In genomic region chr19:41363371-41363752, GRCh38 we compare ENCODE assay signal across 8 cellular contexts. TPM values are rescaled to one million over a fixed set of nuclear protein-coding genes. Genes with fewer than 3 reads are reported as not detected.
A peak's percentile ranks its signal among the peaks of the same experiment; 100 is the strongest.
DNase-seq lines count a peak whose midpoint lies in the region; ATAC-seq and TF ChIP-seq lines count a peak whose summit lies in the region.

No MANE protein-coding gene starts in this region.

- DNase-seq in AG09309 (ENCODE audit: low read depth) (no peak), chondrocyte (ENCODE audit: low spot score) (no peak), naive B cell (no peak), GM10248 (ENCODE audit: extremely low spot score) (no peak), T1000 (lab: John Stamatoyannopoulos, UW) (no peak), DMS 273 treated with DMSO at 0.1 percent for 48 hours (lab: John Stamatoyannopoulos, UW) (no peak), NCI-H1436 treated with DMSO at 0.1 percent for 48 hours (lab: John Stamatoyannopoulos, UW) (no peak)

- no peaks in the 10 kb centered on the region for H3K9me3 Mint-ChIP-seq in IgD-negative memory B cell
- H3K9me3 Mint-ChIP-seq in chondrocyte (ENCODE audit: low read depth): no peaks in the 10 kb centered on the region
- H3K9me3 Mint-ChIP-seq in naive B cell: no peaks in the 10 kb centered on the region

- H3K36me3 Mint-ChIP-seq in IgD-negative memory B cell (no peaks in the 10 kb centered on the region), chondrocyte (ENCODE audit: low read depth) (no peaks in the 10 kb centered on the region), naive B cell (no peaks in the 10 kb centered on the region)

- no peak for TF ChIP-seq CTCF in AG09309 (IDR thresholded peaks at IDR 0.05; ENCODE audit: control insufficient read depth, insufficient read depth, low read depth, low read length, missing control alignments)
- no peak for TF ChIP-seq CTCF in chondrocyte (IDR thresholded peaks at IDR 0.05)
- TF ChIP-seq CTCF in GM10248 (IDR thresholded peaks at IDR 0.05; ENCODE audit: control extremely low read depth, extremely low read depth, low read depth, missing control alignments): no peak

- H3K27me3 Mint-ChIP-seq in IgD-negative memory B cell: no peaks in the 10 kb centered on the region
- no peaks in the 10 kb centered on the region for H3K27me3 Mint-ChIP-seq in chondrocyte (ENCODE audit: low read depth)
- no peaks in the 10 kb centered on the region for H3K27me3 Mint-ChIP-seq in naive B cell

- H3K4me3 ChIP-seq in AG09309 (ENCODE audit: control insufficient read depth, low read depth, low read length): peak overlapping the region; percentile 81

- CTCF ChIA-PET in GM10248 (lab: Yijun Ruan, JAX): interaction anchor here (0.7 to 4.1 kb wide), 6 partner anchors 9 to 207 kb away, joined by 3 to 68 read pairs (median 4); partner anchors contain the start of gene TGFB1

- no peak for ATAC-seq in naive B cell (ENCODE audit: low read depth in 2 of 2)

- H3K4me1 Mint-ChIP-seq in IgD-negative memory B cell (peaks cover 6 to 19% (median 18%) of the 10 kb centered on the region in 3 donors), chondrocyte (ENCODE audit: low read depth) (peaks cover 36% of the 10 kb centered on the region), naive B cell (peaks cover 18 to 36% (median 27%) of the 10 kb centered on the region in 3 donors)

- POLR2A ChIA-PET in GM10248 (lab: Yijun Ruan, JAX): interaction anchor here (0.5 to 3.0 kb wide), 7 partner anchors 8 to 937 kb away, joined by 3 to 25 read pairs (median 6); partner anchors contain the start of genes SERTAD1 and TGFB1

- H3K27ac Mint-ChIP-seq in IgD-negative memory B cell (peak overlapping the region; percentile 98 to 100 (median 100)), chondrocyte (ENCODE audit: unreplicated experiment) (peak overlapping the region; percentile 100), naive B cell (peak overlapping the region; percentile 98 to 100 (median 100))

- H3K4me3 Mint-ChIP-seq in IgD-negative memory B cell (peak overlapping the region; percentile 95 to 99 (median 98)), chondrocyte (ENCODE audit: unreplicated experiment) (peak overlapping the region; percentile 94), naive B cell (peak overlapping the region; percentile 93 to 100 (median 97))

RNA-seq across cellular contexts. Expression of gene B9D2, which starts 0.6 kb away (rescaled TPM):
- polyA plus RNA-seq in IgD-negative memory B cell (10.5 TPM), naive B cell (ENCODE audit: low read depth in 6 of 6) (10 to 100 TPM in 5 of 6 donors, 1 to 10 TPM in 1; 3.2 to 17.3 (median 14.3) TPM)
- 2.0 to 3.0 TPM (median 2.6 TPM) in 3 replicates for total RNA-seq in chondrocyte

RNA-seq across cellular contexts. Expression of gene TGFB1, which starts 9.6 kb away (rescaled TPM):
- 49.3 TPM for polyA plus RNA-seq in IgD-negative memory B cell
- total RNA-seq in chondrocyte: 188 to 197 TPM (median 195 TPM) in 3 replicates
- polyA plus RNA-seq in naive B cell (ENCODE audit: low read depth in 6 of 6): 10 to 100 TPM; 20.1 to 61.9 (median 35.4) TPM

RNA-seq across cellular contexts. Expression of gene TMEM91, which starts 13.0 kb away (rescaled TPM):
- polyA plus RNA-seq in IgD-negative memory B cell (1.8 TPM), naive B cell (ENCODE audit: low read depth in 6 of 6) (1 to 10 TPM in 5 of 6 donors, not detected in 1; 1.7 to 3.5 (median 2.2) TPM)
- 4.8 to 6.8 TPM (median 5.4 TPM) in 3 replicates for total RNA-seq in chondrocyte

RNA-seq across cellular contexts. Expression of gene EXOSC5, which starts 33.8 kb away (rescaled TPM):
- polyA plus RNA-seq in IgD-negative memory B cell (75.1 TPM), naive B cell (ENCODE audit: low read depth in 6 of 6) (10 to 100 TPM; 48.5 to 74.5 (median 62.6) TPM)
- total RNA-seq in chondrocyte: 5.5 to 7.6 TPM (median 6.2 TPM) in 3 replicates

RNA-seq across cellular contexts. Expression of gene BCKDHA, which starts 34.3 kb away (rescaled TPM):
- polyA plus RNA-seq in IgD-negative memory B cell (63.4 TPM), naive B cell (ENCODE audit: low read depth in 6 of 6) (10 to 100 TPM; 50.3 to 79.8 (median 68.0) TPM)
- 11.6 to 14.6 TPM (median 14.0 TPM) in 3 replicates for total RNA-seq in chondrocyte
